In genomic region chr7:115274-115911, GRCh38 we compare ENCODE assay signal across 14 cellular contexts.
DNase-seq lines count a peak whose midpoint lies in the region; ATAC-seq and TF ChIP-seq lines count a peak whose summit lies in the region.
"Had no signal": no experiment of that assay in that cellular context is flagged by ENCODE, and none has a peak within 500 bp of the region (broad histone marks: within the 10 kb centered on the region; RNA-seq: fewer than 3 reads in every experiment).

No MANE protein-coding gene starts in this region.

- no peak for TF ChIP-seq CTCF in CD14-positive monocyte (IDR thresholded peaks at IDR 0.05)
- no peak for TF ChIP-seq CTCF in fibroblast of the aortic adventitia (IDR thresholded peaks at IDR 0.05; ENCODE audit: insufficient read depth, low read length)
- no peak for TF ChIP-seq CTCF in osteoblast (IDR thresholded peaks at IDR 0.05; ENCODE audit: extremely low read depth, low read depth, low read length)

- peak overlapping the region; percentile 99 to 100 (median 99) for H3K27ac Mint-ChIP-seq in CD14-positive monocyte
- H3K27ac Mint-ChIP-seq: activated CD8-positive, alpha-beta memory T cell treated with anti-CD3 and anti-CD28 coated beads, Interleukin-2, amount 10 ng/mL, durations not matched to agents 7 days and 5 days; neural progenitor cell had no signal

- peaks cover 11% of the 10 kb centered on the region for H3K4me1 ChIP-seq in osteoblast (ENCODE audit: insufficient read depth, low read length)

- peak overlapping the region; percentile 48 for H3K4me2 ChIP-seq in osteoblast (ENCODE audit: insufficient read depth, low read length)
- H3K4me2 ChIP-seq: neural progenitor cell had no signal

- no peak overlapping the region for H3K27ac ChIP-seq in osteoblast (ENCODE audit: low read depth, low read length)
- H3K27ac ChIP-seq: C4-2B, neural progenitor cell had no signal

- H3K4me3 ChIP-seq in fibroblast of the aortic adventitia (ENCODE audit: low read depth, low read length), result no peak overlapping the region
- H3K4me3 ChIP-seq in osteoblast (ENCODE audit: insufficient read depth, low read length), result no peak overlapping the region
- H3K4me3 ChIP-seq: neural progenitor cell had no signal

- intact Hi-C loops in CD14-positive monocyte (cut with micrococcal nuclease), result loop anchor here in 1 of 2 donors (1.0 to 5.0 kb wide), 3 partner anchors 27 to 77 kb away; partner anchors contain the start of gene FAM20C

- H3K4me1 Mint-ChIP-seq in CD14-positive monocyte, result peaks cover 85% of the 10 kb centered on the region
- H3K4me1 Mint-ChIP-seq: activated CD8-positive, alpha-beta memory T cell treated with anti-CD3 and anti-CD28 coated beads, Interleukin-2, amount 10 ng/mL, durations not matched to agents 7 days and 5 days had no signal

- no peaks in the 10 kb centered on the region for H3K9me3 ChIP-seq in osteoblast (ENCODE audit: low read depth, low read length)

- peaks cover 0 to 20% (median 3%) of the 10 kb centered on the region in 7 donors for H3K9me3 Mint-ChIP-seq in CD14-positive monocyte

- no peaks in the 10 kb centered on the region for H3K36me3 ChIP-seq in osteoblast (ENCODE audit: insufficient read depth, low read length)
- H3K36me3 ChIP-seq: neural progenitor cell had no signal

- peaks cover 0 to 2% (median 0%) of the 10 kb centered on the region in 3 donors for H3K27me3 Mint-ChIP-seq in CD14-positive monocyte (ENCODE audit: low read depth in 3 of 3)

- H3K4me3 Mint-ChIP-seq in CD14-positive monocyte, result peak overlapping the region; percentile 58 to 82
- H3K4me3 Mint-ChIP-seq: activated CD8-positive, alpha-beta memory T cell treated with anti-CD3 and anti-CD28 coated beads, Interleukin-2, amount 10 ng/mL, durations not matched to agents 7 days and 5 days; brain; neural progenitor cell had no signal

- peaks cover 4 to 5% of the 10 kb centered on the region in 2 donors for H3K36me3 Mint-ChIP-seq in CD14-positive monocyte
- H3K36me3 Mint-ChIP-seq: brain, neural progenitor cell had no signal

- DNase-seq in CD14-positive monocyte (ENCODE audit: low spot score) (peak; percentile 76), RPMI7951 (ENCODE audit: low read depth) (peak; percentile 80), fibroblast of the aortic adventitia (ENCODE audit: low read depth) (peak; percentile 68), osteoblast (ENCODE audit: insufficient read length, low spot score, missing footprints) (peak; percentile 89), EL (no peak), DMS53 treated with DMSO at 0.1 percent for 48 hours (lab: John Stamatoyannopoulos, UW; ENCODE audit: unreplicated experiment) (no peak)
- DNase-seq in stimulated activated CD4-positive, alpha-beta T cell treated with anti-CD3 and anti-CD28 coated beads, Interleukin-2, amount 100 ng/mL, for 24 hours, result no peak
- DNase-seq: activated CD8-positive, alpha-beta memory T cell treated with anti-CD3 and anti-CD28 coated beads, Interleukin-2, amount 10 ng/mL, durations not matched to agents 7 days and 5 days; NCI-H2029 treated with DMSO at 0.1 percent for 48 hours; SHP77 treated with DMSO at 0.1 percent for 48 hours had no signal

- H3K79me2 ChIP-seq in osteoblast (ENCODE audit: insufficient read depth, low read length), result no peaks in the 10 kb centered on the region

- peak overlapping the region; percentile 38 for H2AFZ ChIP-seq in osteoblast (ENCODE audit: low read length)
- H2AFZ ChIP-seq: neural progenitor cell had no signal

- H4K20me1 ChIP-seq in osteoblast (ENCODE audit: insufficient read depth, low read length), result no peaks in the 10 kb centered on the region

- no peak for ATAC-seq in HG03432 (IDR thresholded peaks at IDR 0.05; ENCODE audit: unreplicated experiment)
- ATAC-seq: activated CD8-positive, alpha-beta memory T cell treated with anti-CD3 and anti-CD28 coated beads, Interleukin-2, amount 10 ng/mL, durations not matched to agents 7 days and 5 days had no signal

- peaks cover 2% of the 10 kb centered on the region for H3K27me3 ChIP-seq in osteoblast (ENCODE audit: insufficient read depth, low read length)

Comparison
In these comparisons a context has a peak if more than half of its experiments do, and no peak if none do; other contexts are left out.
1. DNase-seq: peak in CD14-positive monocyte (single experiment), RPMI7951 (single experiment), fibroblast of the aortic adventitia (single experiment) and osteoblast (single experiment); none in EL (single experiment), stimulated activated CD4-positive, alpha-beta T cell treated with anti-CD3 and anti-CD28 coated beads, Interleukin-2, amount 100 ng/mL, for 24 hours (0 of 2) and DMS53 treated with DMSO at 0.1 percent for 48 hours (single experiment).